16 cellular contexts compared by ENCODE assay signal in the genomic region with DNA sequence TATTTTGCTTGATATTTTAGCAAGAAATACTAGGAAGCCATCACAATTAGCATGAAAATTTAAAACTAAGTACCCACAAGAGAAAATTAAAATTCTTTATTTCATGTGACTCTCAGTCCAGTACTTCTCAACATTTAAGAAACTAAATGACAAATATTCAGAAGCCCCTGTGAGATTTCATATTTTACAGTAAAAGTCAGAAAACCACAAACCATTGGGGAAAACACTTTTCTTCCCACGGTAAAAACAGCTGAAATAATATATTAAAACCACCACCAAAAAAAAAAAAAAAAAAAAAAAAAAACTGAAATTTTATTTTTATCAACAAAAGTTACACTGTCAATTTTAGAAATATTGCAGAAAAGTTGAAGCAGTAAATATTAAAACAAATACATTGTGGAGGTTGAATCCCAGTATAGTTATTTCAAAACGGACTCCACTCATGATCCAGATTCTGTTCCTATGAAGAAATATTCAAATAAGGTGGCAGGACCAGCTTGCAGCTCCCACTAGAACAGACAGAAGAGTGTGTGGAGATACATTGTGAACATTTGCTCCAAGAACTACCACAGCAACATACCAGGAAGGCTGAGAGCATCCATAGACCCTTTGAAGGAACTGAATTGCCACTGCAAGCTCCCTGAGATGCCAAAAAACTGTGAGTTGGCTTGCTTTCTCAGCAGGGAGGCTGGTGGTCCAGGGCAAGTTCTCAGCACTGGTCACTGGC.
DNase-seq lines count a peak whose midpoint lies in the region; ATAC-seq, FAIRE-seq and TF ChIP-seq lines count a peak whose summit lies in the region.
"Had no signal": no experiment of that assay in that cellular context is flagged by ENCODE, and none has a peak within 500 bp of the region (broad histone marks: within the 10 kb centered on the region; RNA-seq: fewer than 3 reads in every experiment).

No MANE protein-coding gene starts in this region.

- H3K4me3 ChIP-seq in BLaER1 = no peak overlapping the region
- H3K4me3 ChIP-seq in PC-9 = no peak overlapping the region
- no peak overlapping the region for H3K4me3 ChIP-seq in keratinocyte (ENCODE audit: control insufficient read depth in 2 of 3, extremely low read depth in 1 of 3, insufficient read depth in 2 of 3, low read depth in 1 of 3, low read length in 3 of 3)
- no peak overlapping the region for H3K4me3 ChIP-seq in body of pancreas

- TF ChIP-seq CTCF in PC-9 (conservative IDR thresholded peaks at IDR 0.05) (no peak), chondrocyte (IDR thresholded peaks at IDR 0.05) (no peak), keratinocyte (optimal IDR thresholded peaks at IDR 0.05 in 1 of 3, IDR thresholded peaks at IDR 0.05 in 1 of 3, conservative IDR thresholded peaks at IDR 0.05 in 1 of 3; ENCODE audit: extremely low read depth in 1 of 3, insufficient read depth in 2 of 3, low read length in 3 of 3) (no peak), body of pancreas (IDR thresholded peaks at IDR 0.05) (no peak)

- peak overlapping the region; percentile 84 for H3K27ac Mint-ChIP-seq in chondrocyte (ENCODE audit: unreplicated experiment)

- CTCF ChIA-PET in PC-9 (lab: Charles Lee) = interaction anchor here (0.7 kb wide), 1 partner anchor 10 kb away, joined by 3 read pairs; no protein-coding TSS in a partner anchor

- H3K9me2 ChIP-seq in PC-9 (ENCODE audit: insufficient read depth) = no peaks in the 10 kb centered on the region

- no peak for FAIRE-seq in keratinocyte (lab: Jason Lieb, UNC)
- FAIRE-seq: GM12891 had no signal

- H3K79me2 ChIP-seq in PC-9 (ENCODE audit: low read depth) = no peaks in the 10 kb centered on the region
- H3K79me2 ChIP-seq in keratinocyte (ENCODE audit: control insufficient read depth, insufficient read depth, low read length) = no peaks in the 10 kb centered on the region

- H3K27ac ChIP-seq in BLaER1 = no peak overlapping the region
- no peak overlapping the region for H3K27ac ChIP-seq in PC-9
- H3K27ac ChIP-seq in keratinocyte (ENCODE audit: control insufficient read depth, insufficient read depth, low read length) = peak overlapping the region; percentile 73
- no peak overlapping the region for H3K27ac ChIP-seq in body of pancreas
- H3K27ac ChIP-seq: C4-2B had no signal

- H3K27me3 Mint-ChIP-seq in chondrocyte (ENCODE audit: low read depth) = no peaks in the 10 kb centered on the region

- H3K4me1 Mint-ChIP-seq in chondrocyte (ENCODE audit: low read depth) = peaks cover 37% of the 10 kb centered on the region

- H3K27me3 ChIP-seq in BLaER1 (no peaks in the 10 kb centered on the region), PC-9 (ENCODE audit: insufficient read depth, low read depth) (no peaks in the 10 kb centered on the region), keratinocyte (ENCODE audit: control insufficient read depth, extremely low read depth, insufficient read depth, low read length) (no peaks in the 10 kb centered on the region), body of pancreas (no peaks in the 10 kb centered on the region)

- dilution Hi-C loops in keratinocyte (cut with MboI; ENCODE audit: extremely low pct_ligation_motif_present, low sequenced_read_pairs) = no loop called here

- no peak overlapping the region for H2AFZ ChIP-seq in PC-9
- H2AFZ ChIP-seq in keratinocyte (ENCODE audit: control insufficient read depth, low read length) = peak overlapping the region; percentile 88

- H3K36me3 ChIP-seq in BLaER1 (no peaks in the 10 kb centered on the region), PC-9 (ENCODE audit: low read depth) (no peaks in the 10 kb centered on the region), keratinocyte (ENCODE audit: control insufficient read depth in 2 of 2, extremely low read depth in 1 of 2, insufficient read depth in 2 of 2, low read length in 2 of 2) (no peaks in the 10 kb centered on the region), body of pancreas (replicated peaks in 1 of 2; ENCODE audit: insufficient read depth in 1 of 2, low read depth in 2 of 2) (no peaks in the 10 kb centered on the region)

- H3K4me2 ChIP-seq in BLaER1 (peak overlapping the region; percentile 32; the same call in 1 of the 2 replicates), PC-9 (no peak overlapping the region), keratinocyte (ENCODE audit: control insufficient read depth, extremely low read depth, insufficient read depth, low read depth, low read length) (peak overlapping the region; percentile 3)

- no peak overlapping the region for H3K4me3 Mint-ChIP-seq in chondrocyte (ENCODE audit: unreplicated experiment)

- H3K36me3 Mint-ChIP-seq in chondrocyte (ENCODE audit: low read depth) = peaks cover 15% of the 10 kb centered on the region

- no peak for TF ChIP-seq POLR2A in body of pancreas (IDR thresholded peaks at IDR 0.05)

- BruUV-seq in PC-9 (replicated peaks; lab: Mats Ljungman, UMichigan) = TSS peak; percentile 84

- H3K9me3 Mint-ChIP-seq in chondrocyte (ENCODE audit: low read depth) = peaks cover 33% of the 10 kb centered on the region

- POLR2A ChIA-PET in PC-9 (lab: Charles Lee; ENCODE audit: unreplicated experiment) = interaction anchor here (0.6 to 1.1 kb wide), 2 partner anchors 105 to 983 kb away, joined by 3 read pairs; partner anchors contain the start of gene ZNF621

- H4K20me1 ChIP-seq in BLaER1 (no peaks in the 10 kb centered on the region), PC-9 (ENCODE audit: insufficient read depth) (no peaks in the 10 kb centered on the region), keratinocyte (ENCODE audit: control insufficient read depth, extremely low read depth, insufficient read depth, low read length) (no peaks in the 10 kb centered on the region)

- WGBS in body of pancreas, 2 donors = 82 to 92% methylated on average over 2 of the region's 2 CpGs

- intact Hi-C loops in PC-9 (cut with micrococcal nuclease; ENCODE audit: unreplicated experiment) = no loop called here
- intact Hi-C loops in body of pancreas (cut with DNase I) = no loop called here

- H3F3A ChIP-seq in PC-9 (ENCODE audit: insufficient read depth, low read depth) = no peaks in the 10 kb centered on the region

- H3K9ac ChIP-seq in BLaER1 (no peak overlapping the region), keratinocyte (ENCODE audit: control insufficient read depth, extremely low read depth, insufficient read depth, low read length) (peak overlapping the region; percentile 22)

- no peak for ATAC-seq in body of pancreas
- ATAC-seq: Panc1 had no signal

- no peaks in the 10 kb centered on the region for H3K9me1 ChIP-seq in keratinocyte (ENCODE audit: control insufficient read depth, extremely low read depth, insufficient read depth, low read length)

- H3K9me3 ChIP-seq in BLaER1 = peaks cover 15% of the 10 kb centered on the region
- no peaks in the 10 kb centered on the region for H3K9me3 ChIP-seq in PC-9 (ENCODE audit: insufficient read depth, low read depth)
- H3K9me3 ChIP-seq in keratinocyte (ENCODE audit: control insufficient read depth, low read depth, low read length) = no peaks in the 10 kb centered on the region
- H3K9me3 ChIP-seq in body of pancreas = no peaks in the 10 kb centered on the region

- peaks cover 14% of the 10 kb centered on the region for H3K4me1 ChIP-seq in BLaER1
- H3K4me1 ChIP-seq in PC-9 (replicated peaks; ENCODE audit: insufficient read depth) = no peaks in the 10 kb centered on the region
- H3K4me1 ChIP-seq in keratinocyte (ENCODE audit: control insufficient read depth, extremely low read depth, insufficient read depth, low read length) = peaks cover 10% of the 10 kb centered on the region
- H3K4me1 ChIP-seq in body of pancreas = no peaks in the 10 kb centered on the region

- DNase-seq in PC-9 = no peak
- no peak for DNase-seq in chondrocyte (ENCODE audit: low spot score)
- DNase-seq in keratinocyte (ENCODE audit: low read depth, low spot score) = no peak
- no peak for DNase-seq in body of pancreas
- no peak for DNase-seq in activated CD4-positive, CD25-positive, alpha-beta regulatory T cell (lab: John Stamatoyannopoulos, UW)
- DNase-seq in COLO829 (ENCODE audit: low spot score) = no peak
- no peak for DNase-seq in HPDE6-E6E7 (ENCODE audit: extremely low spot score)
- DNase-seq: 8988T, COR-L47, NCI-H1092, NCI-H1694, SIG-M5 had no signal
